In genomic region chr1:50110084-50110615, GRCh38 we compare ENCODE assay signal across 1 cellular context.
TF ChIP-seq lines count a peak whose summit lies in the region.

No MANE protein-coding gene starts in this region.

TF ChIP-seq in GM12878, 131 proteins besides CTCF, POLR2A, EP300 and RAD21 (continued from another document):
- TF ChIP-seq ZBTB4 (CRISPR knock-in tag; IDR thresholded peaks at IDR 0.05) = no peak
- TF ChIP-seq RCOR1 (conservative IDR thresholded peaks at IDR 0.05; ENCODE audit: low read depth, low read length) = no peak
- no peak for TF ChIP-seq HDAC6 (IDR thresholded peaks at IDR 0.05; ENCODE audit: unreplicated experiment)
- TF ChIP-seq TCF12 (IDR thresholded peaks at IDR 0.05; ENCODE audit: low read depth, low read length) = no peak
- TF ChIP-seq RELB (IDR thresholded peaks at IDR 0.05; ENCODE audit: low read depth) = no peak
- no peak for TF ChIP-seq KLF5 (IDR thresholded peaks at IDR 0.05; ENCODE audit: partially characterized antibody)
